ENCODE assay signal across 25 cellular contexts in the genomic region with DNA sequence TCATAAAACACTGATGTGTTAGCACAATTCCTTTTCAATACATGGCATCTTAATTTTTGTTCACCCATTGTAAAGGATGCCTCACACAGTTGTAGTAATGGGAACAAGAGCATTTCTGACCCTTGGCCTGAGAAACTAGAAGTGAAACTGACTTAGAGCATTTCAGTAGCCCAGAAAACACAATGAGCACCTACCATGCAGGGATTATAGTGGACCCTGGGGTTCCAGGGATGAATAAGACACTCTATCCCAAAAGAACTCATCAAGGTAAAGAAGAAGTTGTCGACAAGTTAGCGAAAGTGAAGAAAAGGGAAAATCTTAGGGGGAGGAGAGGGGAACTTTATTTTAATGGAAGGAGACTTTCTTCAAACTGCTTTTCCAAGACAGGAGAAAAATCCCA.
"Had no signal": no experiment of that assay in that cellular context is flagged by ENCODE, and none has a peak within 500 bp of the region (broad histone marks: within the 10 kb centered on the region; RNA-seq: fewer than 3 reads in every experiment).

No MANE protein-coding gene starts in this region.

- H3K4me1 ChIP-seq: body of pancreas, sigmoid colon had no signal

- FAIRE-seq: islet of Langerhans, urothelium cell line had no signal

- ATAC-seq: activated CD4-positive, CD25-positive, alpha-beta regulatory T cell treated with anti-CD3 and anti-CD28 coated beads, Interleukin-2, amount 50 U/mL, for 24 hours; activated CD8-positive, alpha-beta memory T cell treated with anti-CD3 and anti-CD28 coated beads, Interleukin-2, amount 10 ng/mL, durations not matched to agents 7 days and 5 days; activated CD8-positive, alpha-beta T cell treated with anti-CD3 and anti-CD28 coated beads for 36 hours; body of pancreas; heart left ventricle; left ventricle myocardium superior; natural killer cell treated with Interleukin-12 subunit alpha and Interleukin-12 subunit beta and Interleukin-15 and Interleukin-18, amount 100 ng/mL, for 72 hours had no signal

- H3K27ac ChIP-seq: body of pancreas, cardiac muscle cell, heart left ventricle, sigmoid colon, VCaP had no signal

- H3K27me3 ChIP-seq: body of pancreas, cardiac muscle cell, heart left ventricle, sigmoid colon, tibial artery had no signal

- DNase-seq: activated CD4-positive, alpha-beta T cell treated with anti-CD3 and anti-CD28 coated beads, Interleukin-2, amount 10 ng/mL, durations not matched to agents 24 days and 14 days; activated CD8-positive, alpha-beta memory T cell treated with anti-CD3 and anti-CD28 coated beads, Interleukin-2, amount 10 ng/mL, durations not matched to agents 7 days and 5 days; activated CD8-positive, alpha-beta T cell treated with anti-CD3 and anti-CD28 coated beads for 36 hours; activated effector memory CD4-positive, alpha-beta T cell treated with anti-CD3 and anti-CD28 coated beads, Interleukin-2, amount 50 U/mL, for 16 hours; activated naive CD4-positive, alpha-beta T cell treated with anti-CD3 and anti-CD28 coated beads, Interleukin-2, amount 50 U/mL, for 16 hours; activated T-cell treated with anti-CD3 and anti-CD28 coated beads for 4 hours; anterior cingulate cortex; body of pancreas; cortex of kidney; heart left ventricle; left ventricle myocardium superior; mammary epithelial cell; midbrain; retina; sigmoid colon; stimulated activated CD4-positive, alpha-beta T cell treated with anti-CD3 and anti-CD28 coated beads, Interleukin-4, amount 100 ng/mL, for 1 hour; stimulated activated naive CD4-positive, alpha-beta T cell; substantia nigra; tibial artery had no signal

- H3K36me3 ChIP-seq: cardiac muscle cell had no signal

- H3K4me3 ChIP-seq: body of pancreas, cardiac muscle cell, heart left ventricle, sigmoid colon, tibial artery had no signal

- H3K9me3 ChIP-seq: body of pancreas, heart left ventricle, sigmoid colon, tibial artery had no signal
